ENCODE assay signal across 8 cellular contexts in genomic region chr5:139388198-139388821, GRCh38. TPM values are rescaled to one million over a fixed set of nuclear protein-coding genes. Genes with fewer than 3 reads are reported as not detected.
DNase-seq lines count a peak whose midpoint lies in the region; ATAC-seq and TF ChIP-seq lines count a peak whose summit lies in the region.

No MANE protein-coding gene starts in this region.

- no peaks in the 10 kb centered on the region for H3K79me1 ChIP-seq in mesendoderm (ENCODE audit: low read length)

- H2BK15ac ChIP-seq in mesendoderm (replicated peaks; ENCODE audit: low read depth), result no peak overlapping the region

- H3K23ac ChIP-seq in mesendoderm (ENCODE audit: low read length), result no peak overlapping the region

- CTCF ChIA-PET in PC-3 (lab: Charles Lee), result no interaction called here

- no TSS peak for BruUV-seq in PC-3 (replicated peaks; lab: Mats Ljungman, UMichigan)

- no peak overlapping the region for H3K9ac ChIP-seq in mesendoderm (ENCODE audit: low read length)
- H3K9ac ChIP-seq in PC-3 (ENCODE audit: low read length), result no peak overlapping the region

- H3K79me2 ChIP-seq in mesendoderm (ENCODE audit: control insufficient read depth, insufficient read depth, low read length) (no peaks in the 10 kb centered on the region), PC-3 (ENCODE audit: low read length) (peaks cover 16% of the 10 kb centered on the region)

- H3K9me3 ChIP-seq in PC-3 (ENCODE audit: low read length) (no peaks in the 10 kb centered on the region), MG63 (no peaks in the 10 kb centered on the region), esophagus squamous epithelium (no peaks in the 10 kb centered on the region)

- H3K4me1 ChIP-seq in mesendoderm (ENCODE audit: control insufficient read depth, low read depth, low read length), result no peaks in the 10 kb centered on the region
- H3K4me1 ChIP-seq in PC-3 (ENCODE audit: insufficient read depth, low read length), result peaks cover 17% of the 10 kb centered on the region
- H3K4me1 ChIP-seq in esophagus squamous epithelium, result peaks cover 47 to 75% (median 49%) of the 10 kb centered on the region in 3 donors

- H2BK120ac ChIP-seq in mesendoderm (ENCODE audit: low read depth, low read length), result no peak overlapping the region

- POLR2A ChIA-PET in activated naive CD8-positive, alpha-beta T cell treated with anti-CD3 and anti-CD28 coated beads, Interleukin-2, amount 10 ng/mL, durations not matched to agents 7 days and 5 days (lab: Charles Lee), result interaction anchor here (0.8 to 9.1 kb wide), 5 partner anchors 9 to 94 kb away, joined by 3 to 105 read pairs (median 3); partner anchors contain the start of gene PAIP2
- POLR2A ChIA-PET in PC-3 (lab: Charles Lee; ENCODE audit: unreplicated experiment), result no interaction called here

- H3K18ac ChIP-seq in mesendoderm (ENCODE audit: low read length), result no peak overlapping the region

- H3K36me3 ChIP-seq in H7 (replicated peaks; ENCODE audit: control insufficient read depth, insufficient read depth, low read length) (no peaks in the 10 kb centered on the region), mesendoderm (ENCODE audit: control insufficient read depth, insufficient read depth, low read length) (no peaks in the 10 kb centered on the region), PC-3 (ENCODE audit: low read depth, low read length) (no peaks in the 10 kb centered on the region), MG63 (no peaks in the 10 kb centered on the region), esophagus squamous epithelium (no peaks in the 10 kb centered on the region)

- H4K5ac ChIP-seq in mesendoderm (ENCODE audit: low read length), result no peak overlapping the region

- WGBS in mesendoderm (ENCODE audit: extremely low coverage, insufficient coverage, low lambda C conversion rate), result no CpG with 5 or more reads among the region's 8 CpGs
- 4 to 14% methylated on average over 1 to 8 of the region's 8 CpGs for WGBS in esophagus squamous epithelium, 2 donors

- no peak overlapping the region for H4K8ac ChIP-seq in mesendoderm (ENCODE audit: low read depth, low read length)

- no peak overlapping the region for H3K4ac ChIP-seq in mesendoderm (ENCODE audit: low read depth, low read length)

- H3K27me3 ChIP-seq in H7 (ENCODE audit: control insufficient read depth, insufficient read depth, low read length) (peaks cover 7% of the 10 kb centered on the region), mesendoderm (ENCODE audit: insufficient read depth, low read length, poor library complexity) (no peaks in the 10 kb centered on the region), PC-3 (ENCODE audit: low read length) (no peaks in the 10 kb centered on the region), MG63 (no peaks in the 10 kb centered on the region), esophagus squamous epithelium (peaks cover 0 to 15% (median 0%) of the 10 kb centered on the region in 4 donors)

- H3K27me3 Mint-ChIP-seq in activated naive CD8-positive, alpha-beta T cell treated with anti-CD3 and anti-CD28 coated beads, Interleukin-2, amount 10 ng/mL, durations not matched to agents 7 days and 5 days, result no peaks in the 10 kb centered on the region

- no peak overlapping the region for H2BK5ac ChIP-seq in mesendoderm (ENCODE audit: low read length)

- H4K20me1 ChIP-seq in PC-3 (ENCODE audit: low read length), result no peaks in the 10 kb centered on the region

- no peak for TF ChIP-seq CTCF in C4-2B (conservative IDR thresholded peaks at IDR 0.05)
- no peak for TF ChIP-seq CTCF in PC-3 (conservative IDR thresholded peaks at IDR 0.05; ENCODE audit: low read depth, low read length)
- TF ChIP-seq CTCF in esophagus squamous epithelium (IDR thresholded peaks at IDR 0.05), result no peak

- H3K56ac ChIP-seq in mesendoderm (ENCODE audit: low read length), result no peak overlapping the region

- no peak overlapping the region for H2AFZ ChIP-seq in PC-3 (ENCODE audit: low read length)

- no peaks in the 10 kb centered on the region for H3K9me3 Mint-ChIP-seq in activated naive CD8-positive, alpha-beta T cell treated with anti-CD3 and anti-CD28 coated beads, Interleukin-2, amount 10 ng/mL, durations not matched to agents 7 days and 5 days

- H3K4me2 ChIP-seq in mesendoderm (ENCODE audit: low read length) (no peak overlapping the region), PC-3 (ENCODE audit: low read length) (no peak overlapping the region)

- H2AK5ac ChIP-seq in mesendoderm (ENCODE audit: low read length), result no peak overlapping the region

- H3K4me3 ChIP-seq in H7 (ENCODE audit: insufficient read depth, low read depth, low read length), result no peak overlapping the region
- no peak overlapping the region for H3K4me3 ChIP-seq in mesendoderm (ENCODE audit: low read length)
- no peak overlapping the region for H3K4me3 ChIP-seq in PC-3 (ENCODE audit: low read length)
- no peak overlapping the region for H3K4me3 ChIP-seq in MG63
- peak overlapping the region in 1 of 4 donors; percentile 29 for H3K4me3 ChIP-seq in esophagus squamous epithelium

- peaks cover 64% of the 10 kb centered on the region for H3K4me1 Mint-ChIP-seq in activated naive CD8-positive, alpha-beta T cell treated with anti-CD3 and anti-CD28 coated beads, Interleukin-2, amount 10 ng/mL, durations not matched to agents 7 days and 5 days

- DNase-seq in H7 (peak; percentile 79), mesendoderm (peak; percentile 28), PC-3 (no peak), MG63 (no peak), esophagus squamous epithelium (lab: John Stamatoyannopoulos, UW) (no peak)
- peak; percentile 45 for DNase-seq in activated naive CD8-positive, alpha-beta T cell treated with anti-CD3 and anti-CD28 coated beads, Interleukin-2, amount 10 ng/mL, durations not matched to agents 7 days and 5 days

- intact Hi-C loops in PC-3 (cut with micrococcal nuclease), result no loop called here
- intact Hi-C loops in esophagus squamous epithelium (cut with DNase I), result no loop called here

- peaks cover 8% of the 10 kb centered on the region for H3K36me3 Mint-ChIP-seq in activated naive CD8-positive, alpha-beta T cell treated with anti-CD3 and anti-CD28 coated beads, Interleukin-2, amount 10 ng/mL, durations not matched to agents 7 days and 5 days

- peak overlapping the region; percentile 99 for H3K4me3 Mint-ChIP-seq in activated naive CD8-positive, alpha-beta T cell treated with anti-CD3 and anti-CD28 coated beads, Interleukin-2, amount 10 ng/mL, durations not matched to agents 7 days and 5 days

- no peak for TF ChIP-seq POLR2A in esophagus squamous epithelium (IDR thresholded peaks at IDR 0.05)

- no peaks in the 10 kb centered on the region for H3K9me2 ChIP-seq in PC-3 (replicated peaks; ENCODE audit: low read length)

- peak overlapping the region; percentile 100 for H3K27ac Mint-ChIP-seq in activated naive CD8-positive, alpha-beta T cell treated with anti-CD3 and anti-CD28 coated beads, Interleukin-2, amount 10 ng/mL, durations not matched to agents 7 days and 5 days

- no peak for ATAC-seq in activated naive CD8-positive, alpha-beta T cell treated with anti-CD3 and anti-CD28 coated beads, Interleukin-2, amount 10 ng/mL, durations not matched to agents 7 days and 5 days (ENCODE audit: low read depth)
- no peak for ATAC-seq in PC-3
- no peak for ATAC-seq in HG02642 (IDR thresholded peaks at IDR 0.05; ENCODE audit: poor library complexity, unreplicated experiment)

- no peaks in the 10 kb centered on the region for H3F3A ChIP-seq in PC-3 (ENCODE audit: low read length, unreplicated experiment)

- H3K27ac ChIP-seq in C4-2B (peak overlapping the region; percentile 88), mesendoderm (ENCODE audit: low read depth, low read length) (no peak overlapping the region), PC-3 (ENCODE audit: low read length) (no peak overlapping the region), esophagus squamous epithelium (peak overlapping the region in 1 of 4 donors; percentile 2)

RNA-seq across cellular contexts. Expression of gene MZB1, which starts 1.4 kb away (rescaled TPM):
- 0.18 TPM in 1 of 2 replicates, not detected in the other for total RNA-seq in H7 (2014; rRNA removed; shearing (Covaris generic))
- total RNA-seq in activated naive CD8-positive, alpha-beta T cell treated with anti-CD3 and anti-CD28 coated beads, Interleukin-2, amount 10 ng/mL, durations not matched to agents 7 days and 5 days, result 10 to 100 TPM; 21.8 to 22.6 TPM
- polyA plus RNA-seq in mesendoderm (2013, experiment 1 of 2), result 0.07 TPM
- polyA plus RNA-seq in mesendoderm (2013, experiment 2 of 2), result 0.17 TPM
- total RNA-seq in PC-3 (2014; rRNA removed), result 0.22 and 1.0 TPM in 2 replicates
- total RNA-seq in MG63 (2014; rRNA removed; shearing (Covaris generic); ENCODE audit: low replicate concordance), result not detected in 2 replicates
- total RNA-seq in esophagus squamous epithelium, result 10 to 100 TPM in 1 of 4 donors, 1 to 10 TPM in 1, under 1 TPM in 2; 0.49 to 11.0 (median 2.0) TPM

RNA-seq across cellular contexts. Expression of gene SLC23A1, which starts 5.2 kb away (rescaled TPM):
- not detected in 2 replicates for total RNA-seq in H7 (2014; rRNA removed; shearing (Covaris generic))
- 1 to 10 TPM; 1.3 to 1.8 TPM for total RNA-seq in activated naive CD8-positive, alpha-beta T cell treated with anti-CD3 and anti-CD28 coated beads, Interleukin-2, amount 10 ng/mL, durations not matched to agents 7 days and 5 days
- not detected for polyA plus RNA-seq in mesendoderm (2013, experiment 1 of 2)
- not detected for polyA plus RNA-seq in mesendoderm (2013, experiment 2 of 2)
- total RNA-seq in PC-3 (2014; rRNA removed), result not detected in 2 replicates
- not detected in 2 replicates for total RNA-seq in MG63 (2014; rRNA removed; shearing (Covaris generic); ENCODE audit: low replicate concordance)
- 1 to 10 TPM in 1 of 4 donors, not detected in 3; 6.4 TPM for total RNA-seq in esophagus squamous epithelium

RNA-seq across cellular contexts. Expression of gene PROB1, which starts 6.6 kb away (rescaled TPM):
- 1.4 and 1.7 TPM in 2 replicates for total RNA-seq in H7 (2014; rRNA removed; shearing (Covaris generic))
- total RNA-seq in activated naive CD8-positive, alpha-beta T cell treated with anti-CD3 and anti-CD28 coated beads, Interleukin-2, amount 10 ng/mL, durations not matched to agents 7 days and 5 days, result 1 to 10 TPM; 4.1 to 4.3 TPM
- polyA plus RNA-seq in mesendoderm (2013, experiment 1 of 2), result 1.1 TPM
- 1.1 TPM for polyA plus RNA-seq in mesendoderm (2013, experiment 2 of 2)
- total RNA-seq in PC-3 (2014; rRNA removed) (1.9 and 2.2 TPM in 2 replicates), esophagus squamous epithelium (1 to 10 TPM in 3 of 4 donors, under 1 TPM in 1; 0.95 to 1.8 (median 1.0) TPM)
- total RNA-seq in MG63 (2014; rRNA removed; shearing (Covaris generic); ENCODE audit: low replicate concordance), result 0.13 TPM in 1 of 2 replicates, not detected in the other

RNA-seq across cellular contexts. Expression of gene SPATA24, which starts 15.6 kb away (rescaled TPM):
- total RNA-seq in H7 (2014; rRNA removed; shearing (Covaris generic)), result 7.7 and 8.6 TPM in 2 replicates
- 1 to 10 TPM; 6.3 to 6.4 TPM for total RNA-seq in activated naive CD8-positive, alpha-beta T cell treated with anti-CD3 and anti-CD28 coated beads, Interleukin-2, amount 10 ng/mL, durations not matched to agents 7 days and 5 days
- polyA plus RNA-seq in mesendoderm (2013, experiment 1 of 2), result 10.0 TPM
- polyA plus RNA-seq in mesendoderm (2013, experiment 2 of 2), result 10.5 TPM
- 1.4 and 3.1 TPM in 2 replicates for total RNA-seq in PC-3 (2014; rRNA removed)
- 1.2 and 9.7 TPM in 2 replicates for total RNA-seq in MG63 (2014; rRNA removed; shearing (Covaris generic); ENCODE audit: low replicate concordance)
- 1 to 10 TPM; 1.5 to 5.9 (median 5.5) TPM for total RNA-seq in esophagus squamous epithelium

RNA-seq across cellular contexts. Expression of gene PAIP2, which starts 46.7 kb away (rescaled TPM):
- total RNA-seq in H7 (2014; rRNA removed; shearing (Covaris generic)), result 50.9 and 57.0 TPM in 2 replicates
- total RNA-seq in activated naive CD8-positive, alpha-beta T cell treated with anti-CD3 and anti-CD28 coated beads, Interleukin-2, amount 10 ng/mL, durations not matched to agents 7 days and 5 days, result 100 to 1,000 TPM; 108 to 118 TPM
- polyA plus RNA-seq in mesendoderm (2013, experiment 1 of 2), result 189 TPM
- 179 TPM for polyA plus RNA-seq in mesendoderm (2013, experiment 2 of 2)
- total RNA-seq in PC-3 (2014; rRNA removed) (35.1 and 39.3 TPM in 2 replicates), esophagus squamous epithelium (10 to 100 TPM; 33.7 to 69.0 (median 57.6) TPM)
- total RNA-seq in MG63 (2014; rRNA removed; shearing (Covaris generic); ENCODE audit: low replicate concordance), result 80.6 and 119 TPM in 2 replicates

Comparison
In these comparisons a context has a peak if more than half of its experiments do, and no peak if none do; other contexts are left out.
1. DNase-seq: peak in H7 (single experiment), activated naive CD8-positive, alpha-beta T cell treated with anti-CD3 and anti-CD28 coated beads, Interleukin-2, amount 10 ng/mL, durations not matched to agents 7 days and 5 days (single experiment) and mesendoderm (single experiment); none in PC-3 (single experiment), MG63 (single experiment) and esophagus squamous epithelium (single experiment).